In the genomic region with DNA sequence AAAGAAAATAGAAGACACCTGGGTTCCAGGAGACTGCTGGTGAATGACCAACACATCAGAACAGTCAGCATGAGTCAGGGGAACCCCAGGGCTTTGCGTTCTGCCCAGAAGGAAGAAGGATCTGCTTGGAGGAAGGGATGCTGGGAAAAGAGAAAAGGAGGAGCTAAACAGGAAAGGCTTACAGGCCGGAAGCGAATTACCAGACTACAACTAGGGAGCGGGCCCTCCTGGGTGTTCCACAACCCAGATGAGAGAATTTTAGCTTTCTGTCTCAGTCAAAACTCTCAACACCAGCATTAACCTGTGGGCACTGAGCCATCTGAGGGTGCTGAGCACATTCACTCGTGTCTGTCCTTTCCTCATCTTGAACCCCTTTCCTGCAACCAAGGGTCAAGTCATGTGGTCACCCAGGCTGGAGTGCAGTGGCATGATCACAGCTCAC, we compare ENCODE assay signal across 9 cellular contexts. TPM values are rescaled to one million over a fixed set of nuclear protein-coding genes. Genes with fewer than 3 reads are reported as not detected.
A peak's percentile ranks its signal among the peaks of the same experiment; 100 is the strongest.
DNase-seq lines count a peak whose midpoint lies in the region; ATAC-seq, FAIRE-seq and TF ChIP-seq lines count a peak whose summit lies in the region.
"Had no signal": no experiment of that assay in that cellular context is flagged by ENCODE, and none has a peak within 500 bp of the region (broad histone marks: within the 10 kb centered on the region; RNA-seq: fewer than 3 reads in every experiment).

No MANE protein-coding gene starts in this region.

- DNase-seq in GM12891 (ENCODE audit: insufficient read length, low spot score): no peak
- DNase-seq in RPMI7951 (ENCODE audit: low read depth): peak; percentile 99
- DNase-seq in esophagus muscularis mucosa (ENCODE audit: extremely low spot score): no peak
- DNase-seq in colonic mucosa: no peak
- no peak for DNase-seq in NCI-H2081 treated with DMSO at 0.1 percent for 48 hours (lab: John Stamatoyannopoulos, UW)
- DNase-seq in NCI-H146 treated with DMSO at 0.1 percent for 48 hours (lab: John Stamatoyannopoulos, UW; ENCODE audit: unreplicated experiment): no peak
- DNase-seq: amygdala had no signal

- peak; percentile 56 for FAIRE-seq in GM12891 (lab: Jason Lieb, UNC)

- ATAC-seq in HG02763 (IDR thresholded peaks at IDR 0.05; ENCODE audit: unreplicated experiment): no peak

- H3K9ac ChIP-seq in colonic mucosa (ENCODE audit: low read depth in 2 of 2, low read length in 2 of 2): no peak overlapping the region

- TF ChIP-seq POLR2A in GM12891 (IDR thresholded peaks at IDR 0.05; ENCODE audit: low read depth, low read length) (peak; percentile 27; the same call in 1 of the 2 replicates), esophagus muscularis mucosa (IDR thresholded peaks at IDR 0.05; ENCODE audit: low read depth) (no peak)

- H3K4me3 ChIP-seq in esophagus muscularis mucosa: no peak overlapping the region
- no peak overlapping the region for H3K4me3 ChIP-seq in skin epidermis
- H3K4me3 ChIP-seq in colonic mucosa: no peak overlapping the region

- peaks cover 0 to 10% (median 6%) of the 10 kb centered on the region in 4 donors for H3K36me3 ChIP-seq in esophagus muscularis mucosa
- H3K36me3 ChIP-seq in colonic mucosa: no peaks in the 10 kb centered on the region

- H3K27ac ChIP-seq in esophagus muscularis mucosa (replicated peaks in 1 of 4) (peak overlapping the region; percentile 67 to 98 (median 84)), skin epidermis (peak overlapping the region in 15 of 21 experiments; percentile 12 to 84 (median 61)), colonic mucosa (no peak overlapping the region)

- peaks cover 98 to 100% (median 99%) of the 10 kb centered on the region in 4 donors for H3K4me1 ChIP-seq in esophagus muscularis mucosa
- no peaks in the 10 kb centered on the region for H3K4me1 ChIP-seq in colonic mucosa

- intact Hi-C loops in esophagus muscularis mucosa (cut with DNase I): no loop called here
- intact Hi-C loops in colonic mucosa (cut with DNase I): no loop called here

- H3K9me3 ChIP-seq in esophagus muscularis mucosa (peaks cover 0 to 4% (median 0%) of the 10 kb centered on the region in 4 donors), colonic mucosa (no peaks in the 10 kb centered on the region)

- peak; percentile 18 for TF ChIP-seq EP300 in esophagus muscularis mucosa (IDR thresholded peaks at IDR 0.05)

- WGBS in esophagus muscularis mucosa: 43% methylated on average over 5 of the region's 5 CpGs

- TF ChIP-seq CTCF in esophagus muscularis mucosa (IDR thresholded peaks at IDR 0.05) (no peak), colonic mucosa (IDR thresholded peaks at IDR 0.05) (no peak)

- H3K27me3 ChIP-seq in esophagus muscularis mucosa (no peaks in the 10 kb centered on the region), colonic mucosa (no peaks in the 10 kb centered on the region)

TF ChIP-seq in GM12891, 5 proteins besides CTCF, POLR2A, EP300 and RAD21:
- peak; percentile 54 for TF ChIP-seq POLR2AphosphoS5 (IDR thresholded peaks at IDR 0.05; ENCODE audit: low read depth, low read length)
- TF ChIP-seq TAF1 (IDR thresholded peaks at IDR 0.05; ENCODE audit: low read depth, low read length): no peak

RNA-seq across cellular contexts. Expression of a gene that starts 19.2 kb away (rescaled TPM):
- 12.0 TPM for polyA plus RNA-seq in GM12891 (2012; ENCODE audit: low read depth, missing spikeins)
- 40.9 and 52.5 TPM in 2 replicates for total RNA-seq in RPMI7951 (2014; rRNA removed; shearing (Covaris generic))
- total RNA-seq in esophagus muscularis mucosa (100 to 1,000 TPM in 2 of 4 donors, 10 to 100 TPM in 2; 67.7 to 217 (median 112) TPM), colonic mucosa (10 to 100 TPM in 1 of 2 donors, 1 to 10 TPM in 1; 7.2 to 37.3 TPM)
